ENCODE assay signal across 28 cellular contexts in genomic region chr16:16782153-16782552, GRCh38.
"Had no signal": no experiment of that assay in that cellular context is flagged by ENCODE, and none has a peak within 500 bp of the region (broad histone marks: within the 10 kb centered on the region; RNA-seq: fewer than 3 reads in every experiment).

No MANE protein-coding gene starts in this region.

- ATAC-seq: psoas muscle; right cardiac atrium; right lobe of liver; stimulated activated effector memory CD8-positive, alpha-beta T cell treated with anti-CD3 and anti-CD28 coated beads, Interleukin-12 subunit alpha, Interleukin-12 subunit beta, amount 100 ng/mL, for 72 hours; stimulated activated naive B cell treated with anti-CD40 and anti-IgM and Interleukin-4, amounts not matched to agents 10 μg/mL and 1 μg/mL and 100 μg/mL, for 72 hours had no signal

- H3K36me3 Mint-ChIP-seq: neural progenitor cell; stimulated activated effector memory CD8-positive, alpha-beta T cell treated with anti-CD3 and anti-CD28 coated beads, Interleukin-12 subunit alpha, Interleukin-12 subunit beta, amount 100 ng/mL, for 72 hours; stimulated activated naive B cell treated with anti-CD40 and anti-IgM and Interleukin-4, amounts not matched to agents 10 μg/mL and 1 μg/mL and 100 μg/mL, for 72 hours had no signal

- H3K4me3 Mint-ChIP-seq: nephron; neural progenitor cell; stimulated activated effector memory CD8-positive, alpha-beta T cell treated with anti-CD3 and anti-CD28 coated beads, Interleukin-12 subunit alpha, Interleukin-12 subunit beta, amount 100 ng/mL, for 72 hours; stimulated activated naive B cell treated with anti-CD40 and anti-IgM and Interleukin-4, amounts not matched to agents 10 μg/mL and 1 μg/mL and 100 μg/mL, for 72 hours; stimulated activated naive CD8-positive, alpha-beta T cell treated with anti-CD3 and anti-CD28 coated beads, Interleukin-15, Interleukin-2, amounts not matched to agents 100 ng/mL and 50 ng/mL, for 24 hours had no signal

- H3K4me1 Mint-ChIP-seq: nephron; stimulated activated effector memory CD8-positive, alpha-beta T cell treated with anti-CD3 and anti-CD28 coated beads, Interleukin-12 subunit alpha, Interleukin-12 subunit beta, amount 100 ng/mL, for 72 hours; stimulated activated naive B cell treated with anti-CD40 and anti-IgM and Interleukin-4, amounts not matched to agents 10 μg/mL and 1 μg/mL and 100 μg/mL, for 72 hours had no signal

- H3K9me3 Mint-ChIP-seq: nephron; neural progenitor cell; stimulated activated effector memory CD8-positive, alpha-beta T cell treated with anti-CD3 and anti-CD28 coated beads, Interleukin-12 subunit alpha, Interleukin-12 subunit beta, amount 100 ng/mL, for 72 hours; stimulated activated naive B cell treated with anti-CD40 and anti-IgM and Interleukin-4, amounts not matched to agents 10 μg/mL and 1 μg/mL and 100 μg/mL, for 72 hours; stimulated activated naive CD8-positive, alpha-beta T cell treated with anti-CD3 and anti-CD28 coated beads, Interleukin-15, Interleukin-2, amounts not matched to agents 100 ng/mL and 50 ng/mL, for 24 hours had no signal

- FAIRE-seq: small intestine, urothelium cell line had no signal

- H2AFZ ChIP-seq: neural progenitor cell, parathyroid adenoma had no signal

- H3K9me3 ChIP-seq: ovary, psoas muscle, right lobe of liver, stomach, thoracic aorta, thyroid gland, tibial nerve, upper lobe of left lung, vagina had no signal

- H3K36me3 ChIP-seq: neural progenitor cell, ovary, right lobe of liver, sigmoid colon, stomach, thoracic aorta, thyroid gland, tibial nerve, upper lobe of left lung, vagina had no signal

- DNase-seq: occipital lobe; ovary; posterior cingulate gyrus; psoas muscle; right cardiac atrium; right lobe of liver; sigmoid colon; small intestine; stimulated activated CD4-positive, alpha-beta T cell treated with anti-CD3 and anti-CD28 coated beads, Interleukin-15, amount 100 ng/mL, for 24 hours; stimulated activated CD4-positive, alpha-beta T cell treated with anti-CD3 and anti-CD28 coated beads, Interleukin-2, amount 100 ng/mL, for 24 hours; stimulated activated CD4-positive, alpha-beta T cell treated with anti-CD3 and anti-CD28 coated beads, Interleukin-2, amount 100 ng/mL, for 48 hours; stimulated activated CD4-positive, alpha-beta T cell treated with anti-CD3 and anti-CD28 coated beads, Interleukin-4, amount 100 ng/mL, for 24 hours; stimulated activated naive B cell treated with anti-CD40 and anti-IgM and Interleukin-4, amounts not matched to agents 10 μg/mL and 1 μg/mL and 100 μg/mL, for 72 hours; stimulated activated naive CD4-positive, alpha-beta T cell treated with Interleukin-2 at 50 U/mL for 16 hours; stomach; thyroid gland; trophoblast cell; upper lobe of left lung had no signal

- H3K79me2 ChIP-seq: parathyroid adenoma had no signal

- H3K27me3 ChIP-seq: neural progenitor cell, ovary, right lobe of liver, sigmoid colon, stomach, thyroid gland, tibial nerve, upper lobe of left lung, vagina had no signal

- H3K27ac ChIP-seq: neural progenitor cell, ovary, parathyroid adenoma, psoas muscle, right lobe of liver, sigmoid colon, stomach, thoracic aorta, thyroid gland, tibial nerve, upper lobe of left lung, vagina had no signal

- H3K4me3 ChIP-seq: neural progenitor cell, ovary, psoas muscle, right lobe of liver, sigmoid colon, stomach, thoracic aorta, thyroid gland, tibial nerve, upper lobe of left lung, vagina had no signal

- H3K4me2 ChIP-seq: neural progenitor cell had no signal

- H3K4me1 ChIP-seq: parathyroid adenoma, psoas muscle, right lobe of liver, sigmoid colon, stomach, thyroid gland, tibial nerve, upper lobe of left lung, vagina had no signal

- H3K27ac Mint-ChIP-seq: nephron; neural progenitor cell; progenitor cell of endocrine pancreas; stimulated activated effector memory CD8-positive, alpha-beta T cell treated with anti-CD3 and anti-CD28 coated beads, Interleukin-12 subunit alpha, Interleukin-12 subunit beta, amount 100 ng/mL, for 72 hours; stimulated activated naive B cell treated with anti-CD40 and anti-IgM and Interleukin-4, amounts not matched to agents 10 μg/mL and 1 μg/mL and 100 μg/mL, for 72 hours; stimulated activated naive CD8-positive, alpha-beta T cell treated with anti-CD3 and anti-CD28 coated beads, Interleukin-15, Interleukin-2, amounts not matched to agents 100 ng/mL and 50 ng/mL, for 24 hours had no signal

- H3K9ac ChIP-seq: neural progenitor cell, parathyroid adenoma had no signal
